In genomic region chr3:196339493-196340254, GRCh38 we compare ENCODE assay signal across 1 cellular context.
TF ChIP-seq lines count a peak whose summit lies in the region.

No MANE protein-coding gene starts in this region.

TF ChIP-seq in K562, 482 proteins besides CTCF, POLR2A, EP300 and RAD21 (continued from another document):
- TF ChIP-seq ZNF280B (CRISPR knock-in tag; IDR thresholded peaks at IDR 0.05) (no peak), CEBPG (CRISPR knock-in tag; IDR thresholded peaks at IDR 0.05) (0 out of 2 replicates have a peak, but pooled peaks have one; percentile 33), CEBPG (tag; conservative IDR thresholded peaks at IDR 0.05 in 1 of 2, IDR thresholded peaks at IDR 0.05 in 1 of 2) (peak in 1 of 2 experiments; percentile 27; a peak in 1 of 4 replicates), SIRT6 (IDR thresholded peaks at IDR 0.05; ENCODE audit: low read depth, low read length) (no peak), CEBPB (tag; IDR thresholded peaks at IDR 0.05) (peak; percentile 68), ZNF740 (CRISPR knock-in tag; IDR thresholded peaks at IDR 0.05) (no peak), ZNF740 (tag; IDR thresholded peaks at IDR 0.05) (no peak), ZNF449 (CRISPR knock-in tag; IDR thresholded peaks at IDR 0.05) (no peak), SMARCE1 (IDR thresholded peaks at IDR 0.05) (peak; percentile 76), YY1 (IDR thresholded peaks at IDR 0.05; ENCODE audit: borderline replicate concordance in 1 of 3, control insufficient read depth in 1 of 3, extremely low read depth in 1 of 3, insufficient read depth in 3 of 3, insufficient read length in 1 of 3, insufficient replicate concordance in 2 of 3, low read depth in 1 of 3, low read length in 2 of 3) (no peak), RNF2 (IDR thresholded peaks at IDR 0.05) (peak; percentile 35; the same call in 1 of the 2 replicates), BMI1 (IDR thresholded peaks at IDR 0.05; ENCODE audit: low read length) (no peak), CBX1 (IDR thresholded peaks at IDR 0.05; ENCODE audit: low read depth) (peak; percentile 59; the same call in 1 of the 2 replicates), ZNF696 (CRISPR knock-in tag; conservative IDR thresholded peaks at IDR 0.05) (no peak), GTF2A2 (tag; IDR thresholded peaks at IDR 0.05) (0 out of 2 replicates have a peak, but pooled peaks have one; percentile 22), ZFPM2 (CRISPR knock-in tag; IDR thresholded peaks at IDR 0.05) (0 out of 2 replicates have a peak, but pooled peaks have one; percentile 21), ZNF121 (CRISPR knock-in tag; conservative IDR thresholded peaks at IDR 0.05) (no peak), SMARCB1 (IDR thresholded peaks at IDR 0.05; ENCODE audit: insufficient read length, low read depth) (peak; percentile 39), RREB1 (CRISPR knock-in tag; IDR thresholded peaks at IDR 0.05) (no peak), KDM1A (IDR thresholded peaks at IDR 0.05) (no peak; a peak in 3 of 4 replicates), CREB1 (IDR thresholded peaks at IDR 0.05) (no peak), CREB1 (CRISPR knock-in tag; IDR thresholded peaks at IDR 0.05) (no peak), NFIC (IDR thresholded peaks at IDR 0.05) (0 out of 2 replicates have a peak, but pooled peaks have one; percentile 24), PCBP2 (IDR thresholded peaks at IDR 0.05; ENCODE audit: low read depth, low read length, poor library complexity, severe bottlenecking) (no peak), CBFA2T3 (IDR thresholded peaks at IDR 0.05) (peak; percentile 22), RBM39 (optimal IDR thresholded peaks at IDR 0.05; ENCODE audit: low read depth, low read length) (no peak), ELK3 (CRISPR knock-in tag; IDR thresholded peaks at IDR 0.05) (no peak), THAP7 (CRISPR knock-in tag; IDR thresholded peaks at IDR 0.05) (no peak), ZFP30 (CRISPR knock-in tag; IDR thresholded peaks at IDR 0.05; ENCODE audit: borderline replicate concordance) (no peak), NR2C1 (IDR thresholded peaks at IDR 0.05) (no peak), NR2C1 (tag; IDR thresholded peaks at IDR 0.05) (0 out of 2 replicates have a peak, but pooled peaks have one; percentile 11), FOXJ3 (CRISPR knock-in tag; IDR thresholded peaks at IDR 0.05) (no peak), BRD9 (IDR thresholded peaks at IDR 0.05; ENCODE audit: low read depth, partially characterized antibody) (peak; percentile 7), TAF1 (IDR thresholded peaks at IDR 0.05; ENCODE audit: control insufficient read depth, extremely low read depth, insufficient read depth, low read length, severe bottlenecking) (peak; percentile 38), THAP12 (CRISPR knock-in tag; IDR thresholded peaks at IDR 0.05) (no peak), SRSF1 (IDR thresholded peaks at IDR 0.05; ENCODE audit: low read depth, low read length) (no peak), MECOM (CRISPR knock-in tag; IDR thresholded peaks at IDR 0.05) (no peak; the same call in 1 of the 2 replicates), ZNF589 (CRISPR knock-in tag; IDR thresholded peaks at IDR 0.05; ENCODE audit: low read depth) (0 out of 2 replicates have a peak, but pooled peaks have one; percentile 33), HSF4 (CRISPR knock-in tag; IDR thresholded peaks at IDR 0.05; ENCODE audit: borderline replicate concordance) (no peak), ZNF592 (IDR thresholded peaks at IDR 0.05) (peak; percentile 17; the same call in 1 of the 2 replicates), PREB (CRISPR knock-in tag; IDR thresholded peaks at IDR 0.05) (no peak), IFI16 (CRISPR knock-in tag; IDR thresholded peaks at IDR 0.05) (no peak), SIN3A (IDR thresholded peaks at IDR 0.05; ENCODE audit: borderline replicate concordance in 2 of 2, control insufficient read depth in 1 of 2, low read depth in 2 of 2, low read length in 2 of 2) (no peak), TAF7 (tag; IDR thresholded peaks at IDR 0.05) (no peak)
